In genomic region chr19:32880607-32881006, GRCh38 we compare ENCODE assay signal across 37 cellular contexts. TPM values are rescaled to one million over a fixed set of nuclear protein-coding genes. Genes with fewer than 3 reads are reported as not detected.
"Had no signal": no experiment of that assay in that cellular context is flagged by ENCODE, and none has a peak within 500 bp of the region (broad histone marks: within the 10 kb centered on the region; RNA-seq: fewer than 3 reads in every experiment).

No MANE protein-coding gene starts in this region.

- H3K27me3 ChIP-seq: brain microvascular endothelial cell had no signal

- H3K4me1 Mint-ChIP-seq: activated B cell treated with CpG ODN at 0.5 μM for 24 hours; activated CD4-positive, alpha-beta T cell treated with anti-CD3 and anti-CD28 coated beads, Interleukin-2, amount 10 ng/mL, durations not matched to agents 24 days and 14 days; activated naive CD8-positive, alpha-beta T cell treated with anti-CD3 and anti-CD28 coated beads for 36 hours; activated T-helper 17 cell treated with anti-CD3 and anti-CD28 coated beads, Interleukin-2, amount 50 U/mL, for 72 hours had no signal

- H3K36me3 Mint-ChIP-seq: activated naive CD8-positive, alpha-beta T cell treated with anti-CD3 and anti-CD28 coated beads for 36 hours had no signal

- H3K27me3 Mint-ChIP-seq: activated B cell treated with CpG ODN at 0.5 μM for 24 hours; activated CD4-positive, alpha-beta T cell treated with anti-CD3 and anti-CD28 coated beads, Interleukin-2, amount 10 ng/mL, durations not matched to agents 24 days and 14 days; activated CD8-positive, alpha-beta T cell treated with anti-CD3 and anti-CD28 coated beads for 36 hours; activated naive CD8-positive, alpha-beta T cell treated with anti-CD3 and anti-CD28 coated beads for 36 hours; activated T-helper 17 cell treated with anti-CD3 and anti-CD28 coated beads, Interleukin-2, amount 50 U/mL, for 72 hours had no signal

- H3K27ac ChIP-seq: brain microvascular endothelial cell, PC-9, VCaP had no signal

- H3K9me3 Mint-ChIP-seq: activated B cell treated with CpG ODN at 0.5 μM for 24 hours; activated CD4-positive, alpha-beta T cell treated with anti-CD3 and anti-CD28 coated beads, Interleukin-2, amount 10 ng/mL, durations not matched to agents 24 days and 14 days; activated CD8-positive, alpha-beta T cell treated with anti-CD3 and anti-CD28 coated beads for 36 hours; activated naive CD8-positive, alpha-beta T cell treated with anti-CD3 and anti-CD28 coated beads for 36 hours; activated T-cell treated with anti-CD3 and anti-CD28 coated beads, Interleukin-2, amount 50 U/mL, for 72 hours; activated T-helper 17 cell treated with anti-CD3 and anti-CD28 coated beads, Interleukin-2, amount 50 U/mL, for 72 hours had no signal

- H3K4me2 ChIP-seq: PC-9 had no signal

- H3K27ac Mint-ChIP-seq: activated B cell treated with CpG ODN at 0.5 μM for 24 hours; activated CD4-positive, alpha-beta T cell treated with anti-CD3 and anti-CD28 coated beads, Interleukin-2, amount 10 ng/mL, durations not matched to agents 24 days and 14 days; activated CD8-positive, alpha-beta T cell treated with anti-CD3 and anti-CD28 coated beads for 36 hours; activated naive CD8-positive, alpha-beta T cell treated with anti-CD3 and anti-CD28 coated beads for 36 hours; activated T-cell treated with anti-CD3 and anti-CD28 coated beads, Interleukin-2, amount 50 U/mL, for 72 hours; activated T-helper 17 cell treated with anti-CD3 and anti-CD28 coated beads, Interleukin-2, amount 50 U/mL, for 72 hours had no signal

- H3K4me3 Mint-ChIP-seq: activated B cell treated with CpG ODN at 0.5 μM for 24 hours; activated CD4-positive, alpha-beta T cell treated with anti-CD3 and anti-CD28 coated beads, Interleukin-2, amount 10 ng/mL, durations not matched to agents 24 days and 14 days; activated CD8-positive, alpha-beta T cell treated with anti-CD3 and anti-CD28 coated beads for 36 hours; activated naive CD8-positive, alpha-beta T cell treated with anti-CD3 and anti-CD28 coated beads for 36 hours; activated T-cell treated with anti-CD3 and anti-CD28 coated beads, Interleukin-2, amount 50 U/mL, for 72 hours; activated T-helper 17 cell treated with anti-CD3 and anti-CD28 coated beads, Interleukin-2, amount 50 U/mL, for 72 hours had no signal

- DNase-seq: activated B cell treated with CpG ODN at 0.5 μM for 24 hours; activated CD4-positive, alpha-beta T cell treated with anti-CD3 and anti-CD28 coated beads for 1 hour; activated CD4-positive, alpha-beta T cell treated with anti-CD3 and anti-CD28 coated beads, Interleukin-2, amount 10 ng/mL, durations not matched to agents 24 days and 14 days; activated CD4-positive, alpha-beta T cell treated with anti-CD3 and anti-CD28 coated beads, Interleukin-2, amount 50 U/mL, for 4 hours; activated CD8-positive, alpha-beta T cell treated with anti-CD3 and anti-CD28 coated beads for 36 hours; activated effector memory CD4-positive, alpha-beta T cell treated with anti-CD3 and anti-CD28 coated beads, Interleukin-2, amount 50 U/mL, for 16 hours; activated naive CD4-positive, alpha-beta T cell; activated naive CD4-positive, alpha-beta T cell treated with anti-CD3 and anti-CD28 coated beads, Interleukin-2, amount 50 U/mL, for 16 hours; activated naive CD8-positive, alpha-beta T cell treated with anti-CD3 and anti-CD28 coated beads for 36 hours; activated T-cell treated with anti-CD3 and anti-CD28 coated beads, Interleukin-2, amount 50 U/mL, for 1 hour; activated T-cell treated with anti-CD3 and anti-CD28 coated beads, Interleukin-2, amount 50 U/mL, for 72 hours; amniotic stem cell; aorta; brain microvascular endothelial cell; central memory CD4-positive, alpha-beta T cell; Karpas-422; NCI-H1048; NCI-H1105 treated with DMSO at 0.1 percent for 48 hours; NCI-H1436 treated with DMSO at 0.1 percent for 48 hours; NCI-H1694 treated with DMSO at 0.1 percent for 48 hours; NCI-H2029; NCI-H2107; NCI-H2171; NCI-H510A; NCI-H526; NCI-H748 treated with DMSO at 0.1 percent for 48 hours; NK-92 treated with Interleukin-12 subunit alpha and Interleukin-12 subunit beta, amount 100 ng/mL, for 24 hours; PC-9; Right ventricle myocardium superior; SW 1271; T-helper 1 cell; T-helper 2 cell; T-helper 9 cell had no signal

- H2AFZ ChIP-seq: PC-9 had no signal

- ATAC-seq: activated CD8-positive, alpha-beta T cell treated with anti-CD3 and anti-CD28 coated beads for 36 hours; activated T-cell treated with anti-CD3 and anti-CD28 coated beads, Interleukin-2, amount 50 U/mL, for 72 hours; activated T-helper 17 cell treated with anti-CD3 and anti-CD28 coated beads, Interleukin-2, amount 50 U/mL, for 72 hours had no signal

RNA-seq across cellular contexts. Expression of gene SLC7A9, which starts 11.0 kb away (rescaled TPM):
- total RNA-seq: activated CD4-positive, alpha-beta T cell treated with anti-CD3 and anti-CD28 coated beads, Interleukin-2, amount 10 ng/mL, durations not matched to agents 24 days and 14 days; activated CD8-positive, alpha-beta memory T cell treated with anti-CD3 and anti-CD28 coated beads for 36 hours; activated CD8-positive, alpha-beta T cell treated with anti-CD3 and anti-CD28 coated beads for 36 hours; activated naive CD8-positive, alpha-beta T cell treated with anti-CD3 and anti-CD28 coated beads for 36 hours; MCF 10A; Right ventricle myocardium superior had no signal
